14 cellular contexts compared by ENCODE assay signal in the genomic region with DNA sequence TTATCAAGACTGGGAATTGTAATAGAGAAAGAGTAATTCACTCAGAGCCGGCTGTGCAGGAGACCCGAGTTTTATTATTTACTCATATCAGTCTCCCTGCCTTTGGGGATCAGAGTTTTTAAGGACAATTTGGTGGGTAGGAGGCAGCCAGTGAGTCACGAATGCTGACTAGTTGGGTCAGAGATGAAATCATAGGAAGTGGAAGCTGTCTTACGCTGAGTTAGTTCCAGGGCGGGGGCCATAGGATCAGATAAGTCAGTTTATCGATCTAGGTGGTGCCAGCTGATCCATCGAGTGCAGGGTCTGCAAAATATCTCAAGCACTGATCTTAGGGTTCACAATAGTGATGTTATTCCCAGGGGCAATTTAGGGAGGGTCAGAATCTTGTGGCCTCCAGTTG. TPM values are rescaled to one million over a fixed set of nuclear protein-coding genes. Genes with fewer than 3 reads are reported as not detected.
DNase-seq lines count a peak whose midpoint lies in the region; ATAC-seq, FAIRE-seq and TF ChIP-seq lines count a peak whose summit lies in the region.
"Had no signal": no experiment of that assay in that cellular context is flagged by ENCODE, and none has a peak within 500 bp of the region (broad histone marks: within the 10 kb centered on the region; RNA-seq: fewer than 3 reads in every experiment).

No MANE protein-coding gene starts in this region.

- POLR2A ChIA-PET in SK-N-SH (lab: Yijun Ruan, JAX): no interaction called here

- H3K9me2 ChIP-seq in SK-N-SH: no peaks in the 10 kb centered on the region

- TF ChIP-seq CTCF in SK-N-SH (IDR thresholded peaks at IDR 0.05) (no peak), fibroblast of lung (conservative IDR thresholded peaks at IDR 0.05 in 1 of 2, IDR thresholded peaks at IDR 0.05 in 1 of 2; ENCODE audit: low read depth in 1 of 2, low read length in 2 of 2) (no peak), smooth muscle cell (IDR thresholded peaks at IDR 0.05; ENCODE audit: borderline replicate concordance, insufficient read depth, poor library complexity, severe bottlenecking) (no peak), kidney (IDR thresholded peaks at IDR 0.05; ENCODE audit: borderline replicate concordance, extremely low read depth, insufficient read depth) (no peak)

- H3K9ac ChIP-seq in SK-N-SH: peak overlapping the region; percentile 17; the same call in 1 of the 2 replicates
- H3K9ac ChIP-seq in fibroblast of lung (ENCODE audit: insufficient read depth, low read length): no peak overlapping the region
- peak overlapping the region; percentile 61 for H3K9ac ChIP-seq in smooth muscle cell (ENCODE audit: low read depth)
- no peak overlapping the region for H3K9ac ChIP-seq in kidney (ENCODE audit: low read length in 2 of 2)

- H3K4me2 ChIP-seq in SK-N-SH (peak overlapping the region; percentile 51), fibroblast of lung (ENCODE audit: extremely low read depth, insufficient read depth, low read length) (no peak overlapping the region), smooth muscle cell (peak overlapping the region; percentile 80)

- H3K4me1 ChIP-seq in SK-N-SH (ENCODE audit: control insufficient read depth in 1 of 2, insufficient read depth in 2 of 2, low read depth in 1 of 2, low read length in 1 of 2) (no peaks in the 10 kb centered on the region; a peak in 1 of 4 replicates), fibroblast of lung (ENCODE audit: control insufficient read depth, extremely low read depth, insufficient read depth, low read length) (no peaks in the 10 kb centered on the region), smooth muscle cell (ENCODE audit: low read depth) (peaks cover 4% of the 10 kb centered on the region), kidney (ENCODE audit: control insufficient read depth in 1 of 2, insufficient read depth in 1 of 2, low read depth in 1 of 2, low read length in 2 of 2) (no peaks in the 10 kb centered on the region)

- TF ChIP-seq EP300 in SK-N-SH (IDR thresholded peaks at IDR 0.05; ENCODE audit: borderline replicate concordance in 1 of 2, low read depth in 1 of 2, low read length in 1 of 2): peak in 1 of 2 experiments; percentile 34; a peak in 1 of 4 replicates

- no peak for TF ChIP-seq RAD21 in SK-N-SH (IDR thresholded peaks at IDR 0.05; ENCODE audit: low read length)

- peak overlapping the region in 1 of 2 experiments; percentile 59; a peak in 2 of 4 replicates for H3K27ac ChIP-seq in SK-N-SH (ENCODE audit: low read depth in 2 of 2, low read length in 1 of 2)
- no peak overlapping the region for H3K27ac ChIP-seq in fibroblast of lung (ENCODE audit: insufficient read depth, low read length)
- peak overlapping the region; percentile 86 for H3K27ac ChIP-seq in smooth muscle cell (ENCODE audit: low read depth)
- H3K27ac ChIP-seq in kidney (ENCODE audit: low read depth in 2 of 2, low read length in 2 of 2): no peak overlapping the region

- H3K27me3 ChIP-seq in SK-N-SH (ENCODE audit: insufficient read depth) (no peaks in the 10 kb centered on the region), fibroblast of lung (ENCODE audit: control insufficient read depth, insufficient read depth, low read length) (no peaks in the 10 kb centered on the region), smooth muscle cell (ENCODE audit: low read depth) (no peaks in the 10 kb centered on the region)

- H3K9me3 ChIP-seq in SK-N-SH (no peaks in the 10 kb centered on the region), fibroblast of lung (ENCODE audit: control insufficient read depth, insufficient read depth, low read depth, low read length) (no peaks in the 10 kb centered on the region), smooth muscle cell (replicated peaks; ENCODE audit: low read depth) (no peaks in the 10 kb centered on the region), kidney (ENCODE audit: control insufficient read depth in 1 of 2, low read length in 2 of 2) (no peaks in the 10 kb centered on the region)

- intact Hi-C loops in kidney (cut with DNase I): no loop called here

- H3F3A ChIP-seq in SK-N-SH (replicated peaks; ENCODE audit: insufficient read depth): peaks cover 10% of the 10 kb centered on the region
- H3F3A ChIP-seq in smooth muscle cell (ENCODE audit: low read depth): no peaks in the 10 kb centered on the region

- DNase-seq in HPDE6-E6E7 (ENCODE audit: extremely low spot score) (peak; percentile 37), SK-N-SH (no peak), fibroblast of lung (ENCODE audit: low read depth in 2 of 2) (peak; percentile 65 to 81), smooth muscle cell (lab: John Stamatoyannopoulos, UW; ENCODE audit: unreplicated experiment) (no peak), kidney (no peak), NCI-H1105 (lab: John Stamatoyannopoulos, UW) (no peak)
- DNase-seq: caudate nucleus; kidney glomerular epithelial cell; NCI-H526 treated with DMSO at 0.1 percent for 48 hours; nucleus accumbens; stimulated activated naive B cell treated with anti-CD40 and anti-IgM and Interleukin-4, amounts not matched to agents 10 μg/mL and 1 μg/mL and 100 μg/mL, for 72 hours had no signal

- H3K36me3 ChIP-seq in SK-N-SH (replicated peaks in 1 of 2; ENCODE audit: control insufficient read depth in 1 of 2, insufficient read depth in 2 of 2, low read length in 1 of 2) (no peaks in the 10 kb centered on the region), fibroblast of lung (ENCODE audit: control insufficient read depth, insufficient read depth, low read length) (no peaks in the 10 kb centered on the region), smooth muscle cell (ENCODE audit: low read depth) (no peaks in the 10 kb centered on the region), kidney (ENCODE audit: control insufficient read depth in 1 of 2, insufficient read depth in 2 of 2, low read length in 2 of 2) (no peaks in the 10 kb centered on the region)

- peak overlapping the region; percentile 80 for H2AFZ ChIP-seq in SK-N-SH (ENCODE audit: low read depth)
- H2AFZ ChIP-seq in fibroblast of lung (ENCODE audit: low read length): no peak overlapping the region
- H2AFZ ChIP-seq in smooth muscle cell (ENCODE audit: low read depth): peak overlapping the region; percentile 49

- CTCF ChIA-PET in SK-N-SH (lab: Yijun Ruan, JAX): interaction anchor here (1.0 to 8.0 kb wide), 17 partner anchors 7 to 239 kb away, joined by 3 to 47 read pairs (median 5); partner anchors contain the start of genes CNTROB and RNF227

- 8% methylated on average over 7 of the region's 7 CpGs for WGBS in SK-N-SH (ENCODE audit: low lambda C conversion rate)
- WGBS in smooth muscle cell (ENCODE audit: low lambda C conversion rate): 16% methylated on average over 7 of the region's 7 CpGs

- H3K4me3 ChIP-seq in SK-N-SH (ENCODE audit: low read depth in 2 of 2, low read length in 1 of 2) (peak overlapping the region in 1 of 2 experiments; percentile 33; a peak in 2 of 4 replicates), fibroblast of lung (replicated peaks in 1 of 4; ENCODE audit: control extremely low read depth in 1 of 4, insufficient read depth in 1 of 4, low read depth in 3 of 4, low read length in 4 of 4) (no peak overlapping the region), smooth muscle cell (peak overlapping the region; percentile 1), kidney (ENCODE audit: low read length in 2 of 2) (no peak overlapping the region)

- no peak for FAIRE-seq in kidney (lab: Jason Lieb, UNC)

- no peak for ATAC-seq in GM21423 (IDR thresholded peaks at IDR 0.05; ENCODE audit: unreplicated experiment)
- ATAC-seq: activated CD4-positive, CD25-positive, alpha-beta regulatory T cell treated with anti-CD3 and anti-CD28 coated beads, Interleukin-2, amount 50 U/mL, for 24 hours; esophagus mucosa; stimulated activated naive B cell treated with anti-CD40 and anti-IgM and Interleukin-4, amounts not matched to agents 10 μg/mL and 1 μg/mL and 100 μg/mL, for 72 hours had no signal

- no peaks in the 10 kb centered on the region for H4K20me1 ChIP-seq in SK-N-SH (ENCODE audit: insufficient read depth)
- H4K20me1 ChIP-seq in fibroblast of lung (ENCODE audit: control insufficient read depth, extremely low read depth, insufficient read depth, low read length): no peaks in the 10 kb centered on the region
- H4K20me1 ChIP-seq in smooth muscle cell (ENCODE audit: low read depth): no peaks in the 10 kb centered on the region

- H3K79me2 ChIP-seq in SK-N-SH (ENCODE audit: insufficient read depth): no peaks in the 10 kb centered on the region
- no peaks in the 10 kb centered on the region for H3K79me2 ChIP-seq in fibroblast of lung (ENCODE audit: control insufficient read depth, insufficient read depth, low read length)
- H3K79me2 ChIP-seq in smooth muscle cell (ENCODE audit: low read depth): no peaks in the 10 kb centered on the region

RNA-seq across cellular contexts. Expression of gene GUCY2D, which starts 20.2 kb away (rescaled TPM):
- polyA plus RNA-seq in SK-N-SH (2012; rRNA removed) (not detected in 2 replicates), fibroblast of lung (not detected in 2 replicates), smooth muscle cell (0.30 and 0.57 TPM in 2 replicates), kidney (ENCODE audit: insufficient read depth, low read depth, low replicate concordance) (0.24 TPM)
- not detected in 2 replicates for polyA plus RNA-seq in SK-N-SH (2012; cell fraction: cytosol; rRNA removed)
- polyA plus RNA-seq in SK-N-SH (2012; cell fraction: nucleus; rRNA removed): 0.01 and 0.07 TPM in 2 replicates
- total RNA-seq in fibroblast of lung (not detected in 2 replicates), smooth muscle cell (0.09 TPM in 1 of 2 replicates, not detected in the other), kidney (0.19 TPM)
- polyA plus RNA-seq in fibroblast of lung (2012): not detected in 2 replicates
- polyA minus RNA-seq in fibroblast of lung (ENCODE audit: low replicate concordance): not detected in 2 replicates

RNA-seq across cellular contexts. Expression of gene CNTROB, which starts 50.2 kb away (rescaled TPM):
- 26.3 and 27.4 TPM in 2 replicates for polyA plus RNA-seq in SK-N-SH (2012; rRNA removed)
- polyA plus RNA-seq in SK-N-SH (2012; cell fraction: cytosol; rRNA removed): 13.4 and 18.4 TPM in 2 replicates
- 98.5 and 103 TPM in 2 replicates for polyA plus RNA-seq in SK-N-SH (2012; cell fraction: nucleus; rRNA removed)
- 12.8 and 17.2 TPM in 2 replicates for total RNA-seq in fibroblast of lung
- 12.6 and 20.8 TPM in 2 replicates for polyA plus RNA-seq in fibroblast of lung
- polyA plus RNA-seq in fibroblast of lung (2012): 14.2 and 22.1 TPM in 2 replicates
- polyA minus RNA-seq in fibroblast of lung (ENCODE audit: low replicate concordance): 47.9 and 51.0 TPM in 2 replicates
- 11.1 and 23.5 TPM in 2 replicates for total RNA-seq in smooth muscle cell
- polyA plus RNA-seq in smooth muscle cell: 20.6 and 26.3 TPM in 2 replicates
- 27.5 TPM for total RNA-seq in kidney
- 11.6 TPM for polyA plus RNA-seq in kidney (ENCODE audit: insufficient read depth, low read depth, low replicate concordance)

RNA-seq across cellular contexts. Expression of gene TRAPPC1, which starts 50.4 kb away (rescaled TPM):
- 390 and 555 TPM in 2 replicates for polyA plus RNA-seq in SK-N-SH (2012; rRNA removed)
- 477 and 538 TPM in 2 replicates for polyA plus RNA-seq in SK-N-SH (2012; cell fraction: cytosol; rRNA removed)
- polyA plus RNA-seq in SK-N-SH (2012; cell fraction: nucleus; rRNA removed): 138 and 181 TPM in 2 replicates
- total RNA-seq in fibroblast of lung: 38.3 and 61.9 TPM in 2 replicates
- polyA plus RNA-seq in fibroblast of lung: 342 and 409 TPM in 2 replicates
- polyA plus RNA-seq in fibroblast of lung (2012): 331 TPM in 2 replicates
- polyA minus RNA-seq in fibroblast of lung (ENCODE audit: low replicate concordance): 331 TPM in 2 replicates
- total RNA-seq in smooth muscle cell: 53.6 and 56.2 TPM in 2 replicates
- polyA plus RNA-seq in smooth muscle cell: 364 and 392 TPM in 2 replicates
- 149 TPM for total RNA-seq in kidney
- polyA plus RNA-seq in kidney (ENCODE audit: insufficient read depth, low read depth, low replicate concordance): 291 TPM

RNA-seq across cellular contexts. Expression of gene KCNAB3, which starts 52.5 kb away (rescaled TPM):
- polyA plus RNA-seq in SK-N-SH (2012; rRNA removed) (4.4 and 5.1 TPM in 2 replicates), fibroblast of lung (0.69 and 1.3 TPM in 2 replicates), smooth muscle cell (4.4 and 5.3 TPM in 2 replicates), kidney (ENCODE audit: insufficient read depth, low read depth, low replicate concordance) (0.71 TPM)
- polyA plus RNA-seq in SK-N-SH (2012; cell fraction: cytosol; rRNA removed): 0.80 and 1.3 TPM in 2 replicates
- 50.1 and 51.1 TPM in 2 replicates for polyA plus RNA-seq in SK-N-SH (2012; cell fraction: nucleus; rRNA removed)
- total RNA-seq in fibroblast of lung (0.26 and 0.33 TPM in 2 replicates), smooth muscle cell (4.6 and 8.7 TPM in 2 replicates), kidney (3.9 TPM)
- polyA plus RNA-seq in fibroblast of lung (2012): 0.56 and 1.4 TPM in 2 replicates
- polyA minus RNA-seq in fibroblast of lung (ENCODE audit: low replicate concordance): 0.71 and 1.1 TPM in 2 replicates

RNA-seq across cellular contexts. Expression of gene ALOX15B, which starts 56.7 kb away (rescaled TPM):
- polyA plus RNA-seq in SK-N-SH (2012; rRNA removed) (not detected in 2 replicates), fibroblast of lung (not detected in 2 replicates), smooth muscle cell (0.69 and 1.1 TPM in 2 replicates), kidney (ENCODE audit: insufficient read depth, low read depth, low replicate concordance) (0.15 TPM)
- polyA plus RNA-seq in SK-N-SH (2012; cell fraction: cytosol; rRNA removed): not detected in 2 replicates
- polyA plus RNA-seq in SK-N-SH (2012; cell fraction: nucleus; rRNA removed): 0.01 TPM in 1 of 2 replicates, not detected in the other
- total RNA-seq in fibroblast of lung (not detected in 2 replicates), smooth muscle cell (0.18 and 0.27 TPM in 2 replicates), kidney (8.0 TPM)
- polyA plus RNA-seq in fibroblast of lung (2012): not detected in 2 replicates
- not detected in 2 replicates for polyA minus RNA-seq in fibroblast of lung (ENCODE audit: low replicate concordance)

Comparison
In these comparisons a context has a peak if more than half of its experiments do, and no peak if none do; other contexts are left out.
1. DNase-seq: peak in HPDE6-E6E7 (single experiment) and fibroblast of lung (2 of 2); none in SK-N-SH (single experiment), smooth muscle cell (single experiment), kidney (single experiment) and NCI-H1105 (single experiment).
2. H3K9ac ChIP-seq: peak in SK-N-SH (single experiment) and smooth muscle cell (single experiment); none in fibroblast of lung (single experiment) and kidney (0 of 2).